Comparison of ENCODE assay signal across 1 cellular context in genomic region chr14:100486025-100486828, GRCh38.
A peak's percentile ranks its signal among the peaks of the same experiment; 100 is the strongest.
TF ChIP-seq lines count a peak whose summit lies in the region.

No MANE protein-coding gene starts in this region.

TF ChIP-seq in K562, 482 proteins besides CTCF, POLR2A, EP300 and RAD21 (continued from another document):
- TF ChIP-seq ARID4B (CRISPR knock-in tag; IDR thresholded peaks at IDR 0.05) (0 out of 2 replicates have a peak, but pooled peaks have one; percentile 29), FOXP1 (CRISPR knock-in tag; IDR thresholded peaks at IDR 0.05) (peak; percentile 21; the same call in 1 of the 2 replicates), MIER1 (IDR thresholded peaks at IDR 0.05; ENCODE audit: low read depth) (peak; percentile 92), MAZ (CRISPR knock-in tag; conservative IDR thresholded peaks at IDR 0.05 in 1 of 2, IDR thresholded peaks at IDR 0.05 in 1 of 2) (peak in 1 of 2 experiments; percentile 67; a peak in 2 of 4 replicates), TFAP4 (CRISPR knock-in tag; IDR thresholded peaks at IDR 0.05; ENCODE audit: borderline replicate concordance) (peak; percentile 50; the same call in 1 of the 2 replicates), RBM14 (IDR thresholded peaks at IDR 0.05; ENCODE audit: borderline replicate concordance, insufficient read depth, low read depth, low read length) (no peak), REST (CRISPR knock-in tag; IDR thresholded peaks at IDR 0.05; ENCODE audit: low read depth) (peak; percentile 97), ZBTB7A (IDR thresholded peaks at IDR 0.05; ENCODE audit: borderline replicate concordance, control insufficient read depth, low read depth, low read length) (no peak)
